In genomic region chr7:44534501-44534900, GRCh38 we compare ENCODE assay signal across 8 cellular contexts. TPM values are rescaled to one million over a fixed set of nuclear protein-coding genes. Genes with fewer than 3 reads are reported as not detected.
DNase-seq lines count a peak whose midpoint lies in the region; ATAC-seq and TF ChIP-seq lines count a peak whose summit lies in the region.

No MANE protein-coding gene starts in this region.

- peak; percentile 23; the same call in 1 of the 2 replicates for TF ChIP-seq RAD21 in IMR-90 (IDR thresholded peaks at IDR 0.05; ENCODE audit: low read length)

- H3K14ac ChIP-seq in IMR-90 (replicated peaks; ENCODE audit: low read depth, low read length): no peak overlapping the region

- H4K8ac ChIP-seq in IMR-90 (ENCODE audit: low read depth in 2 of 2, low read length in 2 of 2): peak overlapping the region in 1 of 2 experiments; percentile 8; a peak in 1 of 4 replicates

- no peak overlapping the region for H2AK9ac ChIP-seq in IMR-90 (replicated peaks; ENCODE audit: low read depth, low read length, poor library complexity)

- H3K9me1 ChIP-seq in IMR-90 (ENCODE audit: insufficient read depth, low read length): peaks cover 16% of the 10 kb centered on the region

- no peak overlapping the region for H3K9ac ChIP-seq in IMR-90 (ENCODE audit: low read depth, low read length)

- no peak overlapping the region for H2BK5ac ChIP-seq in IMR-90 (ENCODE audit: low read depth, low read length, poor library complexity, severe bottlenecking)

- H3K4ac ChIP-seq in IMR-90 (ENCODE audit: low read depth, low read length): no peak overlapping the region

- H3K4me3 ChIP-seq in IMR-90 (ENCODE audit: insufficient read depth, low read depth, low read length): no peak overlapping the region

- H4K91ac ChIP-seq in IMR-90 (ENCODE audit: insufficient read depth, low read depth, low read length): no peak overlapping the region; the same call in 1 of the 2 replicates

- peak overlapping the region; percentile 0 for H2AFZ ChIP-seq in IMR-90 (replicated peaks; ENCODE audit: low read length, poor library complexity)

- POLR2A ChIA-PET in IMR-90 (lab: Charles Lee; ENCODE audit: unreplicated experiment): no interaction called here

- no peak overlapping the region for H3K27ac Mint-ChIP-seq in activated naive CD8-positive, alpha-beta T cell treated with anti-CD3 and anti-CD28 coated beads, Interleukin-2, amount 50 U/mL, for 24 hours

- no peaks in the 10 kb centered on the region for H3K36me3 ChIP-seq in IMR-90 (ENCODE audit: control insufficient read depth, insufficient read depth, low read length)

- H4K20me1 ChIP-seq in IMR-90 (ENCODE audit: insufficient read depth, low read length): no peaks in the 10 kb centered on the region

- peak overlapping the region; percentile 4; the same call in 1 of the 2 replicates for H4K5ac ChIP-seq in IMR-90 (ENCODE audit: low read depth, low read length)

- no peak overlapping the region; the same call in 1 of the 2 replicates for H2BK20ac ChIP-seq in IMR-90 (ENCODE audit: low read depth, low read length)

- TF ChIP-seq POLR2A in IMR-90 (IDR thresholded peaks at IDR 0.05; ENCODE audit: low read depth, low read length): no peak

- no peaks in the 10 kb centered on the region for H3K79me1 ChIP-seq in IMR-90 (ENCODE audit: low read depth in 1 of 2, low read length in 2 of 2)

- H3K4me3 Mint-ChIP-seq in activated naive CD8-positive, alpha-beta T cell treated with anti-CD3 and anti-CD28 coated beads, Interleukin-2, amount 50 U/mL, for 24 hours: no peak overlapping the region

- H3K4me1 ChIP-seq in IMR-90 (ENCODE audit: control insufficient read depth, insufficient read depth, low read length): peaks cover 16% of the 10 kb centered on the region

- no peak overlapping the region for H2BK15ac ChIP-seq in IMR-90 (ENCODE audit: low read depth, low read length)

- in situ Hi-C loops in IMR-90 (cut with MboI; ENCODE audit: low sequenced_read_pairs): no loop called here

- no peaks in the 10 kb centered on the region for H3K27me3 Mint-ChIP-seq in activated naive CD8-positive, alpha-beta T cell treated with anti-CD3 and anti-CD28 coated beads, Interleukin-2, amount 50 U/mL, for 24 hours

- peak; percentile 36; the same call in 1 of the 2 replicates for TF ChIP-seq CTCF in IMR-90 (conservative IDR thresholded peaks at IDR 0.05; ENCODE audit: low read depth, low read length)

- no TSS peak for BruUV-seq in IMR-90 (replicated peaks; lab: Mats Ljungman, UMichigan)

- no peaks in the 10 kb centered on the region for H3K4me1 Mint-ChIP-seq in activated naive CD8-positive, alpha-beta T cell treated with anti-CD3 and anti-CD28 coated beads, Interleukin-2, amount 50 U/mL, for 24 hours

- no peak overlapping the region; the same call in 1 of the 2 replicates for H3K18ac ChIP-seq in IMR-90 (ENCODE audit: low read depth, low read length)

- H3K4me2 ChIP-seq in IMR-90 (ENCODE audit: low read depth, low read length): peak overlapping the region; percentile 68

- H2BK120ac ChIP-seq in IMR-90 (ENCODE audit: low read depth, low read length): no peak overlapping the region

- no peak overlapping the region for H3K56ac ChIP-seq in IMR-90 (ENCODE audit: extremely low read depth, insufficient read depth, low read length)

- CTCF ChIA-PET in IMR-90 (lab: Yijun Ruan, JAX): interaction anchor here (0.5 to 1.5 kb wide), 5 partner anchors 8 to 23 kb away, joined by 3 to 4 read pairs (median 4); no protein-coding TSS in a partner anchor

- H3K9me3 Mint-ChIP-seq in activated naive CD8-positive, alpha-beta T cell treated with anti-CD3 and anti-CD28 coated beads, Interleukin-2, amount 50 U/mL, for 24 hours: no peaks in the 10 kb centered on the region

- ATAC-seq in IMR-90 (ENCODE audit: low read depth): peak; percentile 36; the same call in 1 of the 2 replicates
- peak; percentile 72 for ATAC-seq in activated naive CD8-positive, alpha-beta T cell treated with anti-CD3 and anti-CD28 coated beads, Interleukin-2, amount 50 U/mL, for 24 hours

- no peak overlapping the region for H3K23ac ChIP-seq in IMR-90 (ENCODE audit: low read depth, low read length)

- intact Hi-C loops in IMR-90 (cut with micrococcal nuclease): no loop called here

- peak overlapping the region; percentile 40; the same call in 1 of the 2 replicates for H3K27ac ChIP-seq in IMR-90 (ENCODE audit: insufficient read depth, low read length)

- H3K27me3 ChIP-seq in IMR-90 (ENCODE audit: control insufficient read depth, insufficient read depth, low read length): no peaks in the 10 kb centered on the region

- dilution Hi-C loops in IMR-90 (cut with HindIII; ENCODE audit: low sequenced_read_pairs, unreplicated experiment): no loop called here

- DNase-seq in NCI-H524 (lab: John Stamatoyannopoulos, UW) (peak; percentile 9 to 37), NCI-H524 treated with DMSO at 0.1 percent for 48 hours (lab: John Stamatoyannopoulos, UW) (no peak), IMR-90 (no peak), SKM-1 (lab: John Stamatoyannopoulos, UW; ENCODE audit: unreplicated experiment) (peak; percentile 27), kidney tubule cell (ENCODE audit: low spot score) (peak; percentile 52), amygdala (lab: John Stamatoyannopoulos, UW) (no peak)
- DNase-seq in activated naive CD8-positive, alpha-beta T cell treated with anti-CD3 and anti-CD28 coated beads, Interleukin-2, amount 50 U/mL, for 24 hours: peak; percentile 65
- DNase-seq in stimulated activated naive CD4-positive, alpha-beta T cell treated with Interleukin-2 at 50 U/mL for 16 hours (lab: John Stamatoyannopoulos, UW): peak; percentile 41

- H3K9me3 ChIP-seq in IMR-90 (ENCODE audit: control insufficient read depth, insufficient read depth, low read length): no peaks in the 10 kb centered on the region

- WGBS in IMR-90 (ENCODE audit: extremely low coverage in 2 of 2, insufficient read length in 1 of 2), 2 experiments: 47% methylated on average over 5 of the region's 7 CpGs; no CpG with 5 or more reads in 1 of the 2 experiments

- no peak overlapping the region for H2AK5ac ChIP-seq in IMR-90 (ENCODE audit: low read depth, low read length)

- no peaks in the 10 kb centered on the region for H3K36me3 Mint-ChIP-seq in activated naive CD8-positive, alpha-beta T cell treated with anti-CD3 and anti-CD28 coated beads, Interleukin-2, amount 50 U/mL, for 24 hours (ENCODE audit: low read depth)

TF ChIP-seq in IMR-90, 13 proteins besides CTCF, POLR2A, EP300 and RAD21:
- no peak for TF ChIP-seq RCOR1 (IDR thresholded peaks at IDR 0.05; ENCODE audit: insufficient replicate concordance, low read length)
- TF ChIP-seq MAFK (IDR thresholded peaks at IDR 0.05; ENCODE audit: low read depth, low read length): no peak
- no peak for TF ChIP-seq SMC3 (IDR thresholded peaks at IDR 0.05; ENCODE audit: low read depth, low read length)
- TF ChIP-seq MXI1 (IDR thresholded peaks at IDR 0.05; ENCODE audit: borderline replicate concordance, low read depth, low read length): no peak
TF ChIP-seq in IMR-90: peak in this region for 0.

RNA-seq across cellular contexts. Expression of gene NPC1L1, which starts 6.6 kb away (rescaled TPM):
- not detected in 2 replicates for total RNA-seq in IMR-90 (2012; rRNA removed)
- 0.03 and 0.07 TPM in 2 replicates for polyA plus RNA-seq in IMR-90 (2012; rRNA removed)
- 0.08 TPM in 1 of 2 replicates, not detected in the other for polyA plus RNA-seq in IMR-90 (2012; cell fraction: cytosol; rRNA removed)
- polyA plus RNA-seq in IMR-90 (2012; cell fraction: nucleus; rRNA removed; ENCODE audit: low replicate concordance): 0.09 and 0.10 TPM in 2 replicates

RNA-seq across cellular contexts. Expression of gene DDX56, which starts 39.2 kb away (rescaled TPM):
- total RNA-seq in IMR-90 (2012; rRNA removed): 56.9 and 67.7 TPM in 2 replicates
- 58.2 and 59.4 TPM in 2 replicates for polyA plus RNA-seq in IMR-90 (2012; rRNA removed)
- polyA plus RNA-seq in IMR-90 (2012; cell fraction: cytosol; rRNA removed): 30.4 and 32.4 TPM in 2 replicates
- 167 and 209 TPM in 2 replicates for polyA plus RNA-seq in IMR-90 (2012; cell fraction: nucleus; rRNA removed; ENCODE audit: low replicate concordance)

RNA-seq across cellular contexts. Expression of gene NUDCD3, which starts 44.0 kb away (rescaled TPM):
- 58.3 and 76.0 TPM in 2 replicates for total RNA-seq in IMR-90 (2012; rRNA removed)
- polyA plus RNA-seq in IMR-90 (2012; rRNA removed): 37.0 and 49.5 TPM in 2 replicates
- 20.2 and 21.1 TPM in 2 replicates for polyA plus RNA-seq in IMR-90 (2012; cell fraction: cytosol; rRNA removed)
- polyA plus RNA-seq in IMR-90 (2012; cell fraction: nucleus; rRNA removed; ENCODE audit: low replicate concordance): 42.0 and 53.9 TPM in 2 replicates

RNA-seq across cellular contexts. Expression of gene TMED4, which starts 47.5 kb away (rescaled TPM):
- total RNA-seq in IMR-90 (2012; rRNA removed): 68.0 and 92.7 TPM in 2 replicates
- 57.3 and 58.6 TPM in 2 replicates for polyA plus RNA-seq in IMR-90 (2012; rRNA removed)
- 44.5 and 118 TPM in 2 replicates for polyA plus RNA-seq in IMR-90 (2012; cell fraction: cytosol; rRNA removed)
- 104 and 122 TPM in 2 replicates for polyA plus RNA-seq in IMR-90 (2012; cell fraction: nucleus; rRNA removed; ENCODE audit: low replicate concordance)

Comparison
In these comparisons a context has a peak if more than half of its experiments do, and no peak if none do; other contexts are left out.
1. DNase-seq: peak in NCI-H524 (2 of 2), SKM-1 (single experiment), activated naive CD8-positive, alpha-beta T cell treated with anti-CD3 and anti-CD28 coated beads, Interleukin-2, amount 50 U/mL, for 24 hours (single experiment), kidney tubule cell (single experiment) and stimulated activated naive CD4-positive, alpha-beta T cell treated with Interleukin-2 at 50 U/mL for 16 hours (single experiment); none in NCI-H524 treated with DMSO at 0.1 percent for 48 hours (single experiment), IMR-90 (single experiment) and amygdala (0 of 56).